ENCODE assay signal across 8 cellular contexts in genomic region chr15:92884813-92885461, GRCh38. TPM values are rescaled to one million over a fixed set of nuclear protein-coding genes. Genes with fewer than 3 reads are reported as not detected.
DNase-seq lines count a peak whose midpoint lies in the region; ATAC-seq, FAIRE-seq and TF ChIP-seq lines count a peak whose summit lies in the region.

No MANE protein-coding gene starts in this region.

- H3K4me2 ChIP-seq in H9 (ENCODE audit: insufficient read depth, insufficient read length, low read length) (peak overlapping the region; percentile 59), keratinocyte (ENCODE audit: control insufficient read depth, extremely low read depth, insufficient read depth, low read depth, low read length) (peak overlapping the region; percentile 93)

- H3T11ph ChIP-seq in H9 (ENCODE audit: low read length): no peak overlapping the region

- H3K27ac ChIP-seq in 22Rv1 (peak overlapping the region; percentile 99), H9 (ENCODE audit: insufficient read length, low read depth, low read length) (no peak overlapping the region), keratinocyte (ENCODE audit: control insufficient read depth, insufficient read depth, low read length) (peak overlapping the region; percentile 96), substantia nigra (ENCODE audit: low read depth, low read length, poor library complexity, severe bottlenecking) (peak overlapping the region; percentile 97)

- H2BK20ac ChIP-seq in H9 (ENCODE audit: low read depth, low read length, poor library complexity, severe bottlenecking): no peak overlapping the region

- H3K9me3 Mint-ChIP-seq in H9: peaks cover 4% of the 10 kb centered on the region in 2 experiments; a peak in 3 of 5 replicates
- H3K9me3 Mint-ChIP-seq in activated T-helper 17 cell treated with anti-CD3 and anti-CD28 coated beads, Interleukin-2, amount 50 U/mL, for 72 hours: no peaks in the 10 kb centered on the region

- peak overlapping the region; percentile 40 to 98 (median 98) for H3K27ac Mint-ChIP-seq in H9
- peak overlapping the region; percentile 99 for H3K27ac Mint-ChIP-seq in activated T-helper 17 cell treated with anti-CD3 and anti-CD28 coated beads, Interleukin-2, amount 50 U/mL, for 72 hours

- no peak overlapping the region for H3K23ac ChIP-seq in H9 (ENCODE audit: insufficient read length, low read depth, low read length)

- peaks cover 46 to 49% of the 10 kb centered on the region in 2 experiments for H3K4me1 Mint-ChIP-seq in H9
- H3K4me1 Mint-ChIP-seq in activated T-helper 17 cell treated with anti-CD3 and anti-CD28 coated beads, Interleukin-2, amount 50 U/mL, for 72 hours: peaks cover 22% of the 10 kb centered on the region

- no peak for TF ChIP-seq CTCF in 22Rv1 (IDR thresholded peaks at IDR 0.05)
- TF ChIP-seq CTCF in H9 (conservative IDR thresholded peaks at IDR 0.05): no peak
- no peak for TF ChIP-seq CTCF in keratinocyte (optimal IDR thresholded peaks at IDR 0.05 in 1 of 3, IDR thresholded peaks at IDR 0.05 in 1 of 3, conservative IDR thresholded peaks at IDR 0.05 in 1 of 3; ENCODE audit: extremely low read depth in 1 of 3, insufficient read depth in 2 of 3, low read length in 3 of 3)

- H2AFZ ChIP-seq in H9 (ENCODE audit: low read length): no peak overlapping the region
- no peak overlapping the region for H2AFZ ChIP-seq in keratinocyte (ENCODE audit: control insufficient read depth, low read length)

- H4K8ac ChIP-seq in H9 (replicated peaks; ENCODE audit: insufficient read length, low read depth, low read length): no peak overlapping the region

- FAIRE-seq in keratinocyte (lab: Jason Lieb, UNC): no peak

- H3K9me3 ChIP-seq in H9 (ENCODE audit: control insufficient read depth, low read depth, low read length) (no peaks in the 10 kb centered on the region), keratinocyte (ENCODE audit: control insufficient read depth, low read depth, low read length) (no peaks in the 10 kb centered on the region)

- H3K4me1 ChIP-seq in H9 (ENCODE audit: insufficient read depth, low read length) (peaks cover 6% of the 10 kb centered on the region; the same call in 1 of the 2 replicates), keratinocyte (ENCODE audit: control insufficient read depth, extremely low read depth, insufficient read depth, low read length) (peaks cover 32% of the 10 kb centered on the region)

- H2BK12ac ChIP-seq in H9 (ENCODE audit: insufficient read length, low read depth, low read length): no peak overlapping the region

- no peak overlapping the region for H2BK5ac ChIP-seq in H9 (ENCODE audit: insufficient read length, low read length)

- H3K23me2 ChIP-seq in H9 (ENCODE audit: insufficient read length, low read depth, low read length, poor library complexity, severe bottlenecking): peaks cover 4% of the 10 kb centered on the region

- no peak overlapping the region for H3K56ac ChIP-seq in H9 (ENCODE audit: insufficient read length, low read depth, low read length)

- no peak overlapping the region for H2BK120ac ChIP-seq in H9 (ENCODE audit: low read depth, low read length, poor library complexity, severe bottlenecking)

- ATAC-seq in activated T-helper 17 cell treated with anti-CD3 and anti-CD28 coated beads, Interleukin-2, amount 50 U/mL, for 72 hours (replicated peaks): no peak
- ATAC-seq in HG02870 (IDR thresholded peaks at IDR 0.05; ENCODE audit: unreplicated experiment): no peak
- ATAC-seq in GM21576 (IDR thresholded peaks at IDR 0.05; ENCODE audit: unreplicated experiment): no peak

- no peaks in the 10 kb centered on the region for H3K27me3 Mint-ChIP-seq in H9 (ENCODE audit: low read depth)
- no peaks in the 10 kb centered on the region for H3K27me3 Mint-ChIP-seq in activated T-helper 17 cell treated with anti-CD3 and anti-CD28 coated beads, Interleukin-2, amount 50 U/mL, for 72 hours

- dilution Hi-C loops in keratinocyte (cut with MboI; ENCODE audit: extremely low pct_ligation_motif_present, low sequenced_read_pairs): no loop called here

- peaks cover 51 to 64% (median 59%) of the 10 kb centered on the region in 3 experiments for H3K36me3 Mint-ChIP-seq in H9 (ENCODE audit: insufficient read depth in 1 of 3, low read depth in 3 of 3)
- peaks cover 75% of the 10 kb centered on the region for H3K36me3 Mint-ChIP-seq in activated T-helper 17 cell treated with anti-CD3 and anti-CD28 coated beads, Interleukin-2, amount 50 U/mL, for 72 hours (ENCODE audit: low read depth)

- peak overlapping the region; percentile 100 for H3K9ac ChIP-seq in H9 (ENCODE audit: extremely low read depth, insufficient read length, low read length)
- peak overlapping the region; percentile 96 for H3K9ac ChIP-seq in keratinocyte (ENCODE audit: control insufficient read depth, extremely low read depth, insufficient read depth, low read length)

- H3K4me3 Mint-ChIP-seq in H9: peak overlapping the region; percentile 89 to 92
- peak overlapping the region; percentile 99 for H3K4me3 Mint-ChIP-seq in activated T-helper 17 cell treated with anti-CD3 and anti-CD28 coated beads, Interleukin-2, amount 50 U/mL, for 72 hours

- DNase-seq in H9 (no peak), keratinocyte (ENCODE audit: low read depth, low spot score) (no peak), substantia nigra (lab: John Stamatoyannopoulos, UW) (no peak)
- no peak for DNase-seq in activated CD4-positive, alpha-beta T cell treated with anti-CD3 and anti-CD28 coated beads, Interleukin-2, amount 50 U/mL, for 48 hours

- H4K91ac ChIP-seq in H9 (ENCODE audit: insufficient read length, low read depth, low read length): no peak overlapping the region

- no CpG with 5 or more reads among the region's 3 CpGs for WGBS in H9 (ENCODE audit: extremely low coverage, insufficient read length, low lambda C conversion rate)

- no peak overlapping the region for H3K4ac ChIP-seq in H9 (ENCODE audit: low read depth, low read length)

- peak overlapping the region; percentile 72 to 97 (median 79) for H3K4me3 ChIP-seq in keratinocyte (ENCODE audit: control insufficient read depth in 2 of 3, extremely low read depth in 1 of 3, insufficient read depth in 2 of 3, low read depth in 1 of 3, low read length in 3 of 3)

- H3K14ac ChIP-seq in H9 (ENCODE audit: insufficient read depth, low read length): no peak overlapping the region

- no peak overlapping the region for H3K18ac ChIP-seq in H9 (ENCODE audit: insufficient read length, low read depth, low read length)

- H3K27me3 ChIP-seq in H9 (ENCODE audit: insufficient read depth, low read length): no peaks in the 10 kb centered on the region
- no peaks in the 10 kb centered on the region for H3K27me3 ChIP-seq in keratinocyte (ENCODE audit: control insufficient read depth, extremely low read depth, insufficient read depth, low read length)

- peaks cover 3 to 13% of the 10 kb centered on the region in 2 experiments for H3K36me3 ChIP-seq in keratinocyte (ENCODE audit: control insufficient read depth in 2 of 2, extremely low read depth in 1 of 2, insufficient read depth in 2 of 2, low read length in 2 of 2)

- no peaks in the 10 kb centered on the region for H3K79me1 ChIP-seq in H9 (ENCODE audit: insufficient read depth, low read depth, low read length, poor library complexity, severe bottlenecking)

- H2AK5ac ChIP-seq in H9 (ENCODE audit: insufficient read length, low read length): no peak overlapping the region

- H4K5ac ChIP-seq in H9 (ENCODE audit: insufficient read length, low read depth, low read length): no peak overlapping the region

- H2BK15ac ChIP-seq in H9 (ENCODE audit: low read depth, low read length): no peak overlapping the region

- H4K20me1 ChIP-seq in H9 (ENCODE audit: control insufficient read depth, insufficient read depth, insufficient read length) (no peaks in the 10 kb centered on the region), keratinocyte (ENCODE audit: control insufficient read depth, extremely low read depth, insufficient read depth, low read length) (no peaks in the 10 kb centered on the region)

- no peaks in the 10 kb centered on the region for H3K9me1 ChIP-seq in keratinocyte (ENCODE audit: control insufficient read depth, extremely low read depth, insufficient read depth, low read length)

- peaks cover 24% of the 10 kb centered on the region; the same call in 1 of the 2 replicates for H3K79me2 ChIP-seq in H9 (ENCODE audit: insufficient read depth, low read length)
- H3K79me2 ChIP-seq in keratinocyte (ENCODE audit: control insufficient read depth, insufficient read depth, low read length): peaks cover 76% of the 10 kb centered on the region

RNA-seq across cellular contexts. Expression of gene CHD2, which starts 15.2 kb away (rescaled TPM):
- 56.7 and 63.3 TPM in 2 replicates for total RNA-seq in H9 (2021)
- total RNA-seq in activated T-helper 17 cell treated with anti-CD3 and anti-CD28 coated beads, Interleukin-2, amount 50 U/mL, for 72 hours: 100 to 1,000 TPM; 159 to 357 TPM
- 35.3 to 62.0 TPM (median 50.8 TPM) in 3 replicates for polyA plus RNA-seq in keratinocyte
- polyA plus RNA-seq in keratinocyte (2011; ENCODE audit: low read depth): 361 TPM
- polyA plus RNA-seq in keratinocyte (2011; cell fraction: cytosol; rRNA removed): 35.2 and 40.9 TPM in 2 replicates
- polyA plus RNA-seq in keratinocyte (2011; cell fraction: nucleus; rRNA removed): 193 and 213 TPM in 2 replicates
- polyA plus RNA-seq in keratinocyte (2012; ENCODE audit: low replicate concordance): 30.4 and 63.0 TPM in 2 replicates
- 64.5 to 125 TPM (median 70.1 TPM) in 3 replicates for polyA minus RNA-seq in keratinocyte
- polyA minus RNA-seq in keratinocyte (2011; cell fraction: cytosol; rRNA and poly(A)+ RNA removed): 31.3 TPM
- 143 and 290 TPM in 2 replicates for polyA minus RNA-seq in keratinocyte (2011; cell fraction: nucleus; rRNA and poly(A)+ RNA removed)
